ENCODE assay signal across 8 cellular contexts in the genomic region with DNA sequence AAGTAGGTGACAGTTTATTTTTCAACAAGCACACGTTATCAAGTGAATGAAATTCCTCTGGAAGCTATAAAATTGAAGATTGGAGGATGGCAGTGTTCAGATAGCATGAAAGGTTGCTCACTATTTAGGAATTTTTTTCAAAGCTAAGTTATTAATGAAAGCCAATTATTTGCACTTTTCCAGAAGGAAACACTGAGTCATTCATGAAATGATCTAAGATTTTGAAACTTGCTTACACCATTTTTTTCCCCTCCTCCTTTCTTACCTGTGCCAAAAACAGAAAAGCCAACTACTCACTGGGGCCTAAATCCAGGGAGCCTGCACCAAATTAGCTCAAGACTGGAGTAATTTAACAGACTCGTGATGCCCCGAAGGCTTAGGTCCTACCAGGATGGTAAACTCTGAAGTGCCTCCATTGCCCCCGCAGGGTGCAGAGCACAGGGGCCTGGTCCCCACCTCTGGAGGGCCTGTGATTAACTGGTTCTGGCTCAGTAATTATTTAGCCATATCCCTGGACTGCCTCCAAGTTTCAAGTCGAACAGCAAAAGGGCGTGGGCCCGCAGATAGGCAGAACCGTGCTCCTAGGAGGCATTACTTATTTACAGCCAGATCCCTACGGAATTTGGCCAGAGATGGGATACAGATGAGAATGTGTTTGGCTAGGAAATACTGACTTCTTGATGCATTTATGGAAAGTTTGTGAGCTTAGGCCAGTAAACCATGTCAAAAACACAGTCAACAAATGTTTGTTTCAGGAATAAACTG. TPM values are rescaled to one million over a fixed set of nuclear protein-coding genes. Genes with fewer than 3 reads are reported as not detected.
DNase-seq lines count a peak whose midpoint lies in the region; ATAC-seq lines count a peak whose summit lies in the region.

No MANE protein-coding gene starts in this region.

- peak; percentile 85 for DNase-seq in DMS79 (lab: John Stamatoyannopoulos, UW)
- DNase-seq in UCSD-AML1 (lab: John Stamatoyannopoulos, UW; ENCODE audit: unreplicated experiment), result peak; percentile 23
- peak; percentile 98 for DNase-seq in fibroblast of gingiva (ENCODE audit: low read depth)
- DNase-seq in occipital lobe (lab: John Stamatoyannopoulos, UW), result peak; percentile 8
- DNase-seq in stimulated activated CD4-positive, alpha-beta T cell treated with anti-CD3 and anti-CD28 coated beads, Interleukin-4, amount 100 ng/mL, for 4 hours, result no peak
- DNase-seq in activated CD4-positive, CD25-positive, alpha-beta regulatory T cell treated with anti-CD3 and anti-CD28 coated beads, Interleukin-2, amount 50 U/mL, for 72 hours, result no peak

- H3K9me3 ChIP-seq in HUES64 (ENCODE audit: insufficient read depth, low read depth, low read length), result no peaks in the 10 kb centered on the region

- WGBS in HUES64, result 81% methylated on average over 9 of the region's 9 CpGs

- peak overlapping the region; percentile 91 for H3K27ac ChIP-seq in HUES64 (ENCODE audit: low read depth, low read length)

- H3K27me3 ChIP-seq in HUES64 (ENCODE audit: insufficient read depth, low read length), result no peaks in the 10 kb centered on the region

- H3K9ac ChIP-seq in HUES64 (ENCODE audit: low read depth, low read length), result no peak overlapping the region

- H3K36me3 ChIP-seq in HUES64 (ENCODE audit: insufficient read depth, low read length), result no peaks in the 10 kb centered on the region

- peaks cover 31% of the 10 kb centered on the region for H3K4me1 ChIP-seq in HUES64 (ENCODE audit: insufficient read depth, low read length)

- no peak for ATAC-seq in HG02852 (IDR thresholded peaks at IDR 0.05; ENCODE audit: unreplicated experiment)

- no peak overlapping the region for H3K4me3 ChIP-seq in HUES64 (ENCODE audit: low read length)

RNA-seq across cellular contexts. Expression of gene ZNF217, which starts 28.0 kb away (rescaled TPM):
- 33.1 TPM for polyA plus RNA-seq in HUES64 (2013, experiment 1 of 2)
- 40.0 TPM for polyA plus RNA-seq in HUES64 (2013, experiment 2 of 2)
- 7.3 TPM for total RNA-seq in occipital lobe

Comparison
In these comparisons a context has a peak if more than half of its experiments do, and no peak if none do; other contexts are left out.
1. DNase-seq: peak in DMS79 (single experiment), UCSD-AML1 (single experiment), fibroblast of gingiva (single experiment) and occipital lobe (single experiment); none in stimulated activated CD4-positive, alpha-beta T cell treated with anti-CD3 and anti-CD28 coated beads, Interleukin-4, amount 100 ng/mL, for 4 hours (0 of 2) and activated CD4-positive, CD25-positive, alpha-beta regulatory T cell treated with anti-CD3 and anti-CD28 coated beads, Interleukin-2, amount 50 U/mL, for 72 hours (single experiment).